In genomic region chr12:83796527-83796926, GRCh38 we compare ENCODE assay signal across 1 cellular context.
TF ChIP-seq lines count a peak whose summit lies in the region.

No MANE protein-coding gene starts in this region.

TF ChIP-seq in GM23338, 12 proteins besides CTCF, POLR2A, EP300 and RAD21 (continued from another document):
- TF ChIP-seq, protein P1, sequence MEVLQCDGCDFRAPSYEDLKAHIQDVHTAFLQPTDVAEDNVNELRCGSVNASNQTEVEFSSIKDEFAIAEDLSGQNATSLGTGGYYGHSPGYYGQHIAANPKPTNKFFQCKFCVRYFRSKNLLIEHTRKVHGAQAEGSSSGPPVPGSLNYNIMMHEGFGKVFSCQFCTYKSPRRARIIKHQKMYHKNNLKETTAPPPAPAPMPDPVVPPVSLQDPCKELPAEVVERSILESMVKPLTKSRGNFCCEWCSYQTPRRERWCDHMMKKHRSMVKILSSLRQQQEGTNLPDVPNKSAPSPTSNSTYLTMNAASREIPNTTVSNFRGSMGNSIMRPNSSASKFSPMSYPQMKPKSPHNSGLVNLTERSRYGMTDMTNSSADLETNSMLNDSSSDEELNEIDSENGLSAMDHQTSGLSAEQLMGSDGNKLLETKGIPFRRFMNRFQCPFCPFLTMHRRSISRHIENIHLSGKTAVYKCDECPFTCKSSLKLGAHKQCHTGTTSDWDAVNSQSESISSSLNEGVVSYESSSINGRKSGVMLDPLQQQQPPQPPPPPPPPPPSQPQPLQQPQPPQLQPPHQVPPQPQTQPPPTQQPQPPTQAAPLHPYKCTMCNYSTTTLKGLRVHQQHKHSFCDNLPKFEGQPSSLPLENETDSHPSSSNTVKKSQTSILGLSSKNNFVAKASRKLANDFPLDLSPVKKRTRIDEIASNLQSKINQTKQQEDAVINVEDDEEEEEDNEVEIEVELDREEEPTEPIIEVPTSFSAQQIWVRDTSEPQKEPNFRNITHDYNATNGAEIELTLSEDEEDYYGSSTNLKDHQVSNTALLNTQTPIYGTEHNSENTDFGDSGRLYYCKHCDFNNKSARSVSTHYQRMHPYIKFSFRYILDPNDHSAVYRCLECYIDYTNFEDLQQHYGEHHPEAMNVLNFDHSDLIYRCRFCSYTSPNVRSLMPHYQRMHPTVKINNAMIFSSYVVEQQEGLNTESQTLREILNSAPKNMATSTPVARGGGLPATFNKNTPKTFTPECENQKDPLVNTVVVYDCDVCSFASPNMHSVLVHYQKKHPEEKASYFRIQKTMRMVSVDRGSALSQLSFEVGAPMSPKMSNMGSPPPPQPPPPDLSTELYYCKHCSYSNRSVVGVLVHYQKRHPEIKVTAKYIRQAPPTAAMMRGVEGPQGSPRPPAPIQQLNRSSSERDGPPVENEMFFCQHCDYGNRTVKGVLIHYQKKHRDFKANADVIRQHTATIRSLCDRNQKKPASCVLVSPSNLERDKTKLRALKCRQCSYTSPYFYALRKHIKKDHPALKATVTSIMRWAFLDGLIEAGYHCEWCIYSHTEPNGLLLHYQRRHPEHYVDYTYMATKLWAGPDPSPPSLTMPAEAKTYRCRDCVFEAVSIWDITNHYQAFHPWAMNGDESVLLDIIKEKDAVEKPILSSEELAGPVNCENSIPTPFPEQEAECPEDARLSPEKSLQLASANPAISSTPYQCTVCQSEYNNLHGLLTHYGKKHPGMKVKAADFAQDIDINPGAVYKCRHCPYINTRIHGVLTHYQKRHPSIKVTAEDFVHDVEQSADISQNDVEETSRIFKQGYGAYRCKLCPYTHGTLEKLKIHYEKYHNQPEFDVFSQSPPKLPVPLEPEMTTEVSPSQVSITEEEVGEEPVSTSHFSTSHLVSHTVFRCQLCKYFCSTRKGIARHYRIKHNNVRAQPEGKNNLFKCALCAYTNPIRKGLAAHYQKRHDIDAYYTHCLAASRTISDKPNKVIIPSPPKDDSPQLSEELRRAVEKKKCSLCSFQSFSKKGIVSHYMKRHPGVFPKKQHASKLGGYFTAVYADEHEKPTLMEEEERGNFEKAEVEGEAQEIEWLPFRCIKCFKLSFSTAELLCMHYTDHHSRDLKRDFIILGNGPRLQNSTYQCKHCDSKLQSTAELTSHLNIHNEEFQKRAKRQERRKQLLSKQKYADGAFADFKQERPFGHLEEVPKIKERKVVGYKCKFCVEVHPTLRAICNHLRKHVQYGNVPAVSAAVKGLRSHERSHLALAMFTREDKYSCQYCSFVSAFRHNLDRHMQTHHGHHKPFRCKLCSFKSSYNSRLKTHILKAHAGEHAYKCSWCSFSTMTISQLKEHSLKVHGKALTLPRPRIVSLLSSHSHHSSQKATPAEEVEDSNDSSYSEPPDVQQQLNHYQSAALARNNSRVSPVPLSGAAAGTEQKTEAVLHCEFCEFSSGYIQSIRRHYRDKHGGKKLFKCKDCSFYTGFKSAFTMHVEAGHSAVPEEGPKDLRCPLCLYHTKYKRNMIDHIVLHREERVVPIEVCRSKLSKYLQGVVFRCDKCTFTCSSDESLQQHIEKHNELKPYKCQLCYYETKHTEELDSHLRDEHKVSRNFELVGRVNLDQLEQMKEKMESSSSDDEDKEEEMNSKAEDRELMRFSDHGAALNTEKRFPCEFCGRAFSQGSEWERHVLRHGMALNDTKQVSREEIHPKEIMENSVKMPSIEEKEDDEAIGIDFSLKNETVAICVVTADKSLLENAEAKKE (CRISPR knock-in tag; IDR thresholded peaks at IDR 0.05) = no peak
- no peak for TF ChIP-seq EZH2 (IDR thresholded peaks at IDR 0.05; ENCODE audit: low read depth, unreplicated experiment)
